Comparison of ENCODE assay signal across 1 cellular context in genomic region chr5:113513384-113514262, GRCh38.
TF ChIP-seq lines count a peak whose summit lies in the region.

Gene YTHDC2 (plus strand): TSS chr5:113513694. CDS start chr5:113513896, 202 bp downstream.

TF ChIP-seq in GM12878, 131 proteins besides CTCF, POLR2A, EP300 and RAD21 (continued from another document and continues in another):
- TF ChIP-seq ZBTB11 (CRISPR knock-in tag; IDR thresholded peaks at IDR 0.05) (peak; percentile 24; the same call in 1 of the 2 replicates), NR2C1 (IDR thresholded peaks at IDR 0.05) (peak; percentile 63), STAT1 (conservative IDR thresholded peaks at IDR 0.05) (0 out of 2 replicates have a peak, but pooled peaks have one; percentile 47), BCL3 (IDR thresholded peaks at IDR 0.05; ENCODE audit: borderline replicate concordance, insufficient read depth, low read depth, low read length, poor library complexity, severe bottlenecking) (no peak), RUNX3 (IDR thresholded peaks at IDR 0.05; ENCODE audit: low read length) (peak; percentile 72), CEBPZ (IDR thresholded peaks at IDR 0.05; ENCODE audit: low read depth, low read length) (no peak), IRF5 (IDR thresholded peaks at IDR 0.05; ENCODE audit: borderline replicate concordance) (no peak), MYB (IDR thresholded peaks at IDR 0.05; ENCODE audit: borderline replicate concordance, low read depth, low read length) (no peak), SMC3 (IDR thresholded peaks at IDR 0.05; ENCODE audit: borderline replicate concordance, low read length) (no peak; the same call in 1 of the 2 replicates), ZBTB4 (CRISPR knock-in tag; IDR thresholded peaks at IDR 0.05) (no peak), TARDBP (IDR thresholded peaks at IDR 0.05; ENCODE audit: borderline replicate concordance) (no peak; the same call in 1 of the 2 replicates), ATF7 (IDR thresholded peaks at IDR 0.05; ENCODE audit: low read depth) (peak; percentile 99), ZNF217 (IDR thresholded peaks at IDR 0.05) (peak; percentile 55; the same call in 1 of the 2 replicates), ZNF687 (IDR thresholded peaks at IDR 0.05) (peak; percentile 99), ZBTB33 (IDR thresholded peaks at IDR 0.05) (no peak), NFIC (IDR thresholded peaks at IDR 0.05; ENCODE audit: low read depth, low read length) (no peak), EGR1 (IDR thresholded peaks at IDR 0.05; ENCODE audit: borderline replicate concordance in 1 of 2, low read depth in 2 of 2, low read length in 2 of 2) (peak; percentile 52 to 91; a peak in 2 of 3 replicates), ZNF622 (IDR thresholded peaks at IDR 0.05) (no peak), FOXM1 (IDR thresholded peaks at IDR 0.05; ENCODE audit: low read depth, low read length) (no peak), ZZZ3 (IDR thresholded peaks at IDR 0.05; ENCODE audit: control insufficient read depth, insufficient read length, low read depth) (no peak), ZSCAN29 (IDR thresholded peaks at IDR 0.05) (0 out of 2 replicates have a peak, but pooled peaks have one; percentile 5), CBX3 (IDR thresholded peaks at IDR 0.05; ENCODE audit: borderline replicate concordance, low read depth) (no peak), NRF1 (conservative IDR thresholded peaks at IDR 0.05; ENCODE audit: low read depth, low read length) (no peak), MEF2B (IDR thresholded peaks at IDR 0.05; ENCODE audit: partially characterized antibody, poor library complexity, severe bottlenecking) (peak; percentile 56), TCF7 (IDR thresholded peaks at IDR 0.05; ENCODE audit: borderline replicate concordance) (no peak), E2F8 (IDR thresholded peaks at IDR 0.05; ENCODE audit: low read depth, partially characterized antibody) (peak; percentile 44), MEF2A (IDR thresholded peaks at IDR 0.05; ENCODE audit: insufficient read depth, low read depth, low read length) (no peak), GATAD2B (conservative IDR thresholded peaks at IDR 0.05; ENCODE audit: low read depth) (peak; percentile 87), HDAC6 (IDR thresholded peaks at IDR 0.05; ENCODE audit: unreplicated experiment) (no peak), KDM1A (IDR thresholded peaks at IDR 0.05; ENCODE audit: borderline replicate concordance) (0 out of 2 replicates have a peak, but pooled peaks have one; percentile 30), HDGF (IDR thresholded peaks at IDR 0.05) (no peak), USF2 (IDR thresholded peaks at IDR 0.05; ENCODE audit: borderline replicate concordance, low read depth, low read length) (no peak; the same call in 1 of the 2 replicates), PAX8 (IDR thresholded peaks at IDR 0.05) (no peak), SP1 (IDR thresholded peaks at IDR 0.05; ENCODE audit: low read depth, low read length) (no peak)
